In the genomic region with DNA sequence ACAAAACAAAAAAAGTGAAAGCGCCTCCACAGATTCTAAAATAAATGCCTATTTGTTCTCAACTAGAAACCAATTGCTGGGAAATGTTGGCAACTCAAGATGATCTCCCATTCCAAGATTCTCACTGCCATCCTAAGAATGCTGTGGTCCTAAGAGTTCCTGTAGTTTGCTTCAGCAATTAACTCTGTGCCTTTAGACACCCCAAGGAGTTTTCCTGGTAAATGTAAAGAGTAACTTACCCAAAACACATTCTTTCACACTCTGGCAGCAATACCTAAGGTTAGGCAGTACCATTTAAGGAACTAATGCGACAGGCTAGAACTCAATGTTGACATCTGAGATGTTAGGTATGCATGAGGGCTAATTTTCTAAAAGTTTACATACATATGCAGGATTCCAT, we compare ENCODE assay signal across 16 cellular contexts.
"Had no signal": no experiment of that assay in that cellular context is flagged by ENCODE, and none has a peak within 500 bp of the region (broad histone marks: within the 10 kb centered on the region; RNA-seq: fewer than 3 reads in every experiment).

No MANE protein-coding gene starts in this region.

- H3K36me3 ChIP-seq: esophagus squamous epithelium, left lung, right lobe of liver had no signal

- H3K9me3 ChIP-seq: esophagus squamous epithelium, psoas muscle, right lobe of liver had no signal

- H3K4me1 ChIP-seq: psoas muscle, right lobe of liver had no signal

- H3K4me3 Mint-ChIP-seq: nephron progenitor cell; stimulated activated naive B cell treated with anti-CD40 and anti-IgM and Interleukin-4, amounts not matched to agents 10 μg/mL and 1 μg/mL and 100 μg/mL, for 72 hours; type B pancreatic cell had no signal

- H3K27me3 Mint-ChIP-seq: stimulated activated naive B cell treated with anti-CD40 and anti-IgM and Interleukin-4, amounts not matched to agents 10 μg/mL and 1 μg/mL and 100 μg/mL, for 72 hours; type B pancreatic cell had no signal

- H3K27ac Mint-ChIP-seq: nephron progenitor cell, type B pancreatic cell had no signal

- H3K27ac ChIP-seq: left lung, psoas muscle, right lobe of liver had no signal

- FAIRE-seq: bronchial epithelial cell, frontal cortex, keratinocyte, TTC549 had no signal

- H3K4me3 ChIP-seq: esophagus squamous epithelium, left lung, psoas muscle, right lobe of liver had no signal

- ATAC-seq: left lung; psoas muscle; right lobe of liver; stimulated activated naive B cell treated with anti-CD40 and anti-IgM and Interleukin-4, amounts not matched to agents 10 μg/mL and 1 μg/mL and 100 μg/mL, for 72 hours had no signal

- H3K27me3 ChIP-seq: esophagus squamous epithelium, left lung, right lobe of liver had no signal

- H3K9me3 Mint-ChIP-seq: type B pancreatic cell had no signal

- DNase-seq: activated naive CD4-positive, alpha-beta T cell treated with anti-CD3 and anti-CD28 coated beads, Interleukin-2, amount 50 U/mL, for 16 hours; activated T-cell treated with anti-CD3 and anti-CD28 coated beads, Interleukin-2, amount 50 U/mL, for 1 hour; esophagus squamous epithelium; left lung; nephron progenitor cell; psoas muscle; right lobe of liver; stimulated activated CD4-positive, alpha-beta T cell treated with anti-CD3 and anti-CD28 coated beads, Interleukin-2, amount 100 ng/mL, for 24 hours; stimulated activated naive B cell treated with anti-CD40 and anti-IgM and Interleukin-4, amounts not matched to agents 10 μg/mL and 1 μg/mL and 100 μg/mL, for 72 hours; substantia nigra; T-helper 2 cell had no signal

- H3K36me3 Mint-ChIP-seq: type B pancreatic cell had no signal
